ENCODE assay signal across 10 cellular contexts in the genomic region with DNA sequence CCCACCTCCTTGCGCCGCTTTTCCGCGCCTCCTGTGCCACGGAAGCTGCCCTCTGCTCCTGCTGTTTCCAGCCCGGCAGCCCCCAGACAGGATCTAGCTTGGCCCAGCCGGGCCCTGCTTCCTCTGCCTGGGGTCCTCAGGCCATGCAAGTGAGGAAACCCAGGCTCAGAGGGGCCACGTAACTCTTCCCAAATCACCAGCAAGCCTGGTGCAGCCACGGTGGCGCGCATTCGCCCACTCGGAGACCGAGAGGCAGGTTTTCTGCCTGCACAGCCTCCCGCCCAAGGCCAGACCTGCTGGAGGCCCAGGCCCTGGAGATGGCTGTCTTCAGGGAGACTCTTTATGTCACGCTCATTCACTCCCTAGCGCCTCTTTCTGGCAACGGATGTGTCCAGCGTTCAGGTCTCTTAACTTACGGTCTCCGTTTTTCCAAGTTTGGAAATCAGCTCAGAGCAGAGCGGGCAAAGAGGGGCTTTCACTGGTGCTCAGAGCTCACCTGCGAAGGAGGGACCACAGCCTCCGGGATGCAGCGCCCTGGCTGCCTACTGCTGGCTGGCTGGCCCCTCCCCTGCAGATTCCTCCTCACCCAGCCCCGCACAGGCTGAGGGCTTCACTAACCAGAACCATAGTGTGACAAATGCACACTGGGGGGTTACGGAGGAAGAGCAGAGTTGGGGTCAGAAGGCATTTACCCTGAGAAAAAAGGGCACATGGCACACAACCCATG. TPM values are rescaled to one million over a fixed set of nuclear protein-coding genes. Genes with fewer than 3 reads are reported as not detected.
A peak's percentile ranks its signal among the peaks of the same experiment; 100 is the strongest.
DNase-seq lines count a peak whose midpoint lies in the region; ATAC-seq and TF ChIP-seq lines count a peak whose summit lies in the region.
"Had no signal": no experiment of that assay in that cellular context is flagged by ENCODE, and none has a peak within 500 bp of the region (broad histone marks: within the 10 kb centered on the region; RNA-seq: fewer than 3 reads in every experiment).

No MANE protein-coding gene starts in this region.

- ATAC-seq in SK-N-SH treated with all-trans-retinoic acid at 6 μM for 48 hours (peak; percentile 30), GM18868 (IDR thresholded peaks at IDR 0.05; ENCODE audit: unreplicated experiment) (no peak)

- TF ChIP-seq CTCF in right atrium auricular region (IDR thresholded peaks at IDR 0.05), result no peak

- H3K27ac ChIP-seq in ACC112 (ENCODE audit: low read depth, low read length) (no peak overlapping the region), right atrium auricular region (no peak overlapping the region)

- no peaks in the 10 kb centered on the region for H3K79me2 ChIP-seq in ACC112 (ENCODE audit: control insufficient read depth, insufficient read depth, low read length, unreplicated experiment)

- H3K9me3 ChIP-seq in right atrium auricular region (no peaks in the 10 kb centered on the region), neuron (ENCODE audit: low read length) (no peaks in the 10 kb centered on the region)

- H3K36me3 ChIP-seq in ACC112 (ENCODE audit: insufficient read depth, low read length) (no peaks in the 10 kb centered on the region), right atrium auricular region (no peaks in the 10 kb centered on the region), neuron (ENCODE audit: insufficient read depth, low read length) (no peaks in the 10 kb centered on the region)

- H3K4me3 ChIP-seq in ACC112 (ENCODE audit: low read depth, low read length), result peak overlapping the region; percentile 72
- H3K4me3 ChIP-seq in right atrium auricular region, result peak overlapping the region; percentile 26 to 49
- peak overlapping the region; percentile 38 for H3K4me3 ChIP-seq in neuron (ENCODE audit: low read length)

- H2AFZ ChIP-seq in ACC112 (ENCODE audit: low read length, unreplicated experiment) (peak overlapping the region; percentile 32), neuron (ENCODE audit: low read depth, low read length) (peak overlapping the region; percentile 42)

- DNase-seq in right atrium auricular region (ENCODE audit: low spot score) (no peak), AG08396 (ENCODE audit: low spot score) (no peak), NCI-H1105 (lab: John Stamatoyannopoulos, UW) (no peak), KG1 (lab: John Stamatoyannopoulos, UW) (no peak)
- DNase-seq: CD4-positive, alpha-beta T cell; stimulated activated CD4-positive, alpha-beta T cell treated with anti-CD3 and anti-CD28 coated beads, Interleukin-2, amount 100 ng/mL, for 48 hours had no signal

- peaks cover 10% of the 10 kb centered on the region for H3K4me1 ChIP-seq in ACC112 (ENCODE audit: control insufficient read depth, insufficient read depth, low read length, unreplicated experiment)
- H3K4me1 ChIP-seq in right atrium auricular region, result peaks cover 0 to 20% of the 10 kb centered on the region in 2 donors
- H3K4me1 ChIP-seq in neuron (ENCODE audit: insufficient read depth, low read length), result peaks cover 15% of the 10 kb centered on the region

- peaks cover 69% of the 10 kb centered on the region for H3K27me3 ChIP-seq in ACC112 (ENCODE audit: insufficient read depth, low read length)
- peaks cover 6 to 14% of the 10 kb centered on the region in 2 donors for H3K27me3 ChIP-seq in right atrium auricular region
- peaks cover 53% of the 10 kb centered on the region for H3K27me3 ChIP-seq in neuron (ENCODE audit: insufficient read depth, low read length)

TF ChIP-seq in SK-N-SH treated with all-trans-retinoic acid at 6 μM for 48 hours, 23 proteins besides CTCF, POLR2A, EP300 and RAD21:
- TF ChIP-seq TCF4 (CRISPR knock-in tag; IDR thresholded peaks at IDR 0.05; ENCODE audit: borderline replicate concordance) (no peak), GLIS3 (CRISPR knock-in tag; IDR thresholded peaks at IDR 0.05) (no peak), TOX (CRISPR knock-in tag; IDR thresholded peaks at IDR 0.05; ENCODE audit: borderline replicate concordance) (no peak), ZNF8 (CRISPR knock-in tag; IDR thresholded peaks at IDR 0.05) (no peak), ZC3H10 (CRISPR knock-in tag; IDR thresholded peaks at IDR 0.05) (no peak), SNAI2 (CRISPR knock-in tag; IDR thresholded peaks at IDR 0.05) (no peak), PPARA (CRISPR knock-in tag; IDR thresholded peaks at IDR 0.05; ENCODE audit: borderline replicate concordance) (no peak), CREB5 (CRISPR knock-in tag; IDR thresholded peaks at IDR 0.05; ENCODE audit: low read depth) (no peak), ARNTL (CRISPR knock-in tag; IDR thresholded peaks at IDR 0.05; ENCODE audit: borderline replicate concordance, low read depth) (no peak)
- TF ChIP-seq, protein P1, sequence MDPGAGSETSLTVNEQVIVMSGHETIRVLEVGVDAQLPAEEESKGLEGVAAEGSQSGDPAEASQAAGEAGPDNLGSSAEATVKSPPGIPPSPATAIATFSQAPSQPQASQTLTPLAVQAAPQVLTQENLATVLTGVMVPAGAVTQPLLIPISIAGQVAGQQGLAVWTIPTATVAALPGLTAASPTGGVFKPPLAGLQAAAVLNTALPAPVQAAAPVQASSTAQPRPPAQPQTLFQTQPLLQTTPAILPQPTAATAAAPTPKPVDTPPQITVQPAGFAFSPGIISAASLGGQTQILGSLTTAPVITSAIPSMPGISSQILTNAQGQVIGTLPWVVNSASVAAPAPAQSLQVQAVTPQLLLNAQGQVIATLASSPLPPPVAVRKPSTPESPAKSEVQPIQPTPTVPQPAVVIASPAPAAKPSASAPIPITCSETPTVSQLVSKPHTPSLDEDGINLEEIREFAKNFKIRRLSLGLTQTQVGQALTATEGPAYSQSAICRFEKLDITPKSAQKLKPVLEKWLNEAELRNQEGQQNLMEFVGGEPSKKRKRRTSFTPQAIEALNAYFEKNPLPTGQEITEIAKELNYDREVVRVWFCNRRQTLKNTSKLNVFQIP (CRISPR knock-in tag; IDR thresholded peaks at IDR 0.05; ENCODE audit: borderline replicate concordance, low read depth), result no peak
TF ChIP-seq in SK-N-SH treated with all-trans-retinoic acid at 6 μM for 48 hours: peak in this region for 0.

RNA-seq across cellular contexts. Expression of gene CEP170B, which starts 20.6 kb away (rescaled TPM):
- 10 to 100 TPM in 1 of 2 donors, 1 to 10 TPM in 1; 7.9 to 15.1 TPM for total RNA-seq in right atrium auricular region

RNA-seq across cellular contexts. Expression of gene ZBTB42, which starts 43.6 kb away (rescaled TPM):
- total RNA-seq in right atrium auricular region, result 1 to 10 TPM; 8.5 to 9.0 TPM

RNA-seq across cellular contexts. Expression of gene AKT1, which starts 48.9 kb away (rescaled TPM):
- total RNA-seq in right atrium auricular region, result 10 to 100 TPM; 77.7 to 93.8 TPM
